30 cellular contexts compared by ENCODE assay signal in genomic region chr11:111459506-111460270, GRCh38. TPM values are rescaled to one million over a fixed set of nuclear protein-coding genes. Genes with fewer than 3 reads are reported as not detected.
DNase-seq lines count a peak whose midpoint lies in the region; ATAC-seq, FAIRE-seq and TF ChIP-seq lines count a peak whose summit lies in the region.
"Had no signal": no experiment of that assay in that cellular context is flagged by ENCODE, and none has a peak within 500 bp of the region (broad histone marks: within the 10 kb centered on the region; RNA-seq: fewer than 3 reads in every experiment).

No MANE protein-coding gene starts in this region.

- TF ChIP-seq EP300 in HepG2 (IDR thresholded peaks at IDR 0.05; ENCODE audit: low read depth in 2 of 2, low read length in 2 of 2), result no peak
- TF ChIP-seq EP300 in HepG2 (CRISPR knock-in tag; IDR thresholded peaks at IDR 0.05; ENCODE audit: borderline replicate concordance), result no peak

- ATAC-seq in HepG2 (peak; percentile 55), right lobe of liver (no peak), GM21447 (IDR thresholded peaks at IDR 0.05; ENCODE audit: unreplicated experiment) (no peak)
- ATAC-seq in stimulated activated naive B cell treated with anti-CD40 and anti-IgM and Interleukin-4, amounts not matched to agents 10 μg/mL and 1 μg/mL and 100 μg/mL, for 72 hours (replicated peaks), result no peak
- ATAC-seq in activated CD4-positive, CD25-positive, alpha-beta regulatory T cell treated with anti-CD3 and anti-CD28 coated beads, Interleukin-2, amount 50 U/mL, for 24 hours, result no peak
- ATAC-seq: activated T-cell treated with anti-CD3 and anti-CD28 coated beads, Interleukin-2, amount 50 U/mL, for 72 hours; left ventricle myocardium superior; stimulated activated naive CD8-positive, alpha-beta T cell treated with anti-CD3 and anti-CD28 coated beads, Interleukin-15, amount 100 ng/mL, for 72 hours had no signal

- in situ Hi-C loops in HepG2 (cut with HindIII; ENCODE audit: extremely low pct_ligation_motif_present, low pct_unique_long_range_greater_than_20kb), result loop anchor here (10.0 kb wide), 1 partner anchor 375 kb away; no protein-coding TSS in a partner anchor

- H3K27me3 Mint-ChIP-seq in stimulated activated naive B cell treated with anti-CD40 and anti-IgM and Interleukin-4, amounts not matched to agents 10 μg/mL and 1 μg/mL and 100 μg/mL, for 72 hours, result peaks cover 58 to 61% of the 10 kb centered on the region in 2 donors

- no peaks in the 10 kb centered on the region for H4K20me1 ChIP-seq in HepG2 (ENCODE audit: insufficient read depth, low read length)
- H4K20me1 ChIP-seq: BLaER1 treated with 17β-estradiol and CSF1 and Interleukin-3, amounts not matched to agents 10 nM and 100 nM had no signal

- peaks cover 0 to 2% of the 10 kb centered on the region in 2 donors for H3K4me1 Mint-ChIP-seq in stimulated activated naive B cell treated with anti-CD40 and anti-IgM and Interleukin-4, amounts not matched to agents 10 μg/mL and 1 μg/mL and 100 μg/mL, for 72 hours
- H3K4me1 Mint-ChIP-seq: naive B cell had no signal

- H3K36me3 Mint-ChIP-seq in stimulated activated naive B cell treated with anti-CD40 and anti-IgM and Interleukin-4, amounts not matched to agents 10 μg/mL and 1 μg/mL and 100 μg/mL, for 72 hours, result no peaks in the 10 kb centered on the region
- H3K36me3 Mint-ChIP-seq: brain, naive B cell had no signal

- TF ChIP-seq CTCF in HepG2 (CRISPR knock-in tag; IDR thresholded peaks at IDR 0.05), result 0 out of 2 replicates have a peak, but pooled peaks have one; percentile 9
- no peak for TF ChIP-seq CTCF in right lobe of liver (IDR thresholded peaks at IDR 0.05)
- peak; percentile 7 for TF ChIP-seq CTCF in choroid plexus epithelial cell (conservative IDR thresholded peaks at IDR 0.05; ENCODE audit: low read depth, low read length)
- no peak for TF ChIP-seq CTCF in dorsolateral prefrontal cortex (IDR thresholded peaks at IDR 0.05 in 54 of 56, conservative IDR thresholded peaks at IDR 0.05 in 2 of 56; ENCODE audit: low read depth in 1 of 56, partially characterized antibody in 56 of 56)

- no peak overlapping the region for H2AFZ ChIP-seq in HepG2 (ENCODE audit: low read length)

- intact Hi-C loops in HepG2 (cut with micrococcal nuclease; ENCODE audit: unreplicated experiment) (loop anchor here (5.0 kb wide), 1 partner anchor 123 kb away; no protein-coding TSS in a partner anchor), right lobe of liver (cut with DNase I) (no loop called here), dorsolateral prefrontal cortex (cut with DNase I) (loop anchor here (5.0 to 10.0 kb wide), 6 partner anchors 53 to 385 kb away; partner anchors contain the start of genes BTG4 (in 1 of the 2), HOATZ (in 1 of the 2) and LAYN (in 1 of the 2))

- POLR2A ChIA-PET in HepG2 (lab: Yijun Ruan, JAX), result no interaction called here

- H3K27ac ChIP-seq in HepG2 (ENCODE audit: extremely low read length, insufficient read depth, low read length) (no peak overlapping the region), right lobe of liver (no peak overlapping the region), dorsolateral prefrontal cortex (no peak overlapping the region)
- H3K27ac ChIP-seq: BLaER1 treated with 17β-estradiol and CSF1 and Interleukin-3, amounts not matched to agents 10 nM and 100 nM; esophagus squamous epithelium; RWPE1 had no signal

- H3K27ac Mint-ChIP-seq in stimulated activated naive B cell treated with anti-CD40 and anti-IgM and Interleukin-4, amounts not matched to agents 10 μg/mL and 1 μg/mL and 100 μg/mL, for 72 hours, result no peak overlapping the region
- H3K27ac Mint-ChIP-seq: activated T-cell treated with anti-CD3 and anti-CD28 coated beads, Interleukin-2, amount 50 U/mL, for 72 hours; naive B cell; stimulated activated naive CD8-positive, alpha-beta T cell treated with anti-CD3 and anti-CD28 coated beads, Interleukin-15, amount 100 ng/mL, for 72 hours had no signal

- TF ChIP-seq POLR2A in HepG2 (IDR thresholded peaks at IDR 0.05; ENCODE audit: insufficient read depth in 1 of 2, low read depth in 2 of 2, low read length in 2 of 2) (no peak), right lobe of liver (IDR thresholded peaks at IDR 0.05) (no peak)

- no peak overlapping the region for H3K4me3 Mint-ChIP-seq in stimulated activated naive B cell treated with anti-CD40 and anti-IgM and Interleukin-4, amounts not matched to agents 10 μg/mL and 1 μg/mL and 100 μg/mL, for 72 hours
- H3K4me3 Mint-ChIP-seq: activated T-cell treated with anti-CD3 and anti-CD28 coated beads, Interleukin-2, amount 50 U/mL, for 72 hours; brain; naive B cell; stimulated activated naive CD8-positive, alpha-beta T cell treated with anti-CD3 and anti-CD28 coated beads, Interleukin-15, amount 100 ng/mL, for 72 hours had no signal

- H3K9ac ChIP-seq in HepG2 (ENCODE audit: insufficient read depth, low read depth, low read length), result no peak overlapping the region
- H3K9ac ChIP-seq: BLaER1 treated with 17β-estradiol and CSF1 and Interleukin-3, amounts not matched to agents 10 nM and 100 nM had no signal

- DNase-seq in HepG2 (ENCODE audit: low spot score) (peak; percentile 37), right lobe of liver (no peak), choroid plexus epithelial cell (ENCODE audit: low read depth) (no peak), iPS-NIHi7 (ENCODE audit: extremely low spot score) (peak; percentile 45), dorsolateral prefrontal cortex (no peak)
- DNase-seq in stimulated activated naive B cell treated with anti-CD40 and anti-IgM and Interleukin-4, amounts not matched to agents 10 μg/mL and 1 μg/mL and 100 μg/mL, for 72 hours, result no peak
- DNase-seq: activated CD4-positive, alpha-beta T cell treated with anti-CD3 and anti-CD28 coated beads for 1 hour; activated naive CD4-positive, alpha-beta T cell; activated T-cell treated with anti-CD3 and anti-CD28 coated beads, Interleukin-2, amount 50 U/mL, for 72 hours; DMS79; esophagus squamous epithelium; GDM1; hypothalamus; left ventricle myocardium superior; naive B cell; NCI-H146; NCI-H446; NCI-H82; occipital lobe; stimulated activated naive CD8-positive, alpha-beta T cell treated with anti-CD3 and anti-CD28 coated beads, Interleukin-15, amount 100 ng/mL, for 72 hours had no signal

- no peaks in the 10 kb centered on the region for H3K9me3 Mint-ChIP-seq in stimulated activated naive B cell treated with anti-CD40 and anti-IgM and Interleukin-4, amounts not matched to agents 10 μg/mL and 1 μg/mL and 100 μg/mL, for 72 hours
- H3K9me3 Mint-ChIP-seq: activated T-cell treated with anti-CD3 and anti-CD28 coated beads, Interleukin-2, amount 50 U/mL, for 72 hours; brain; naive B cell; stimulated activated naive CD8-positive, alpha-beta T cell treated with anti-CD3 and anti-CD28 coated beads, Interleukin-15, amount 100 ng/mL, for 72 hours had no signal

- CTCF ChIA-PET in HepG2 (lab: Yijun Ruan, JAX; ENCODE audit: low intra/inter-chr PET ratio, low total read pairs), result no interaction called here

- H3K27me3 ChIP-seq in HepG2 (ENCODE audit: control insufficient read depth in 1 of 2, insufficient read depth in 2 of 2, low read length in 2 of 2) (peaks cover 6 to 37% of the 10 kb centered on the region in 2 experiments), right lobe of liver (no peaks in the 10 kb centered on the region), dorsolateral prefrontal cortex (peaks cover 0 to 10% (median 0%) of the 10 kb centered on the region in 45 donors)
- H3K27me3 ChIP-seq: BLaER1 treated with 17β-estradiol and CSF1 and Interleukin-3, amounts not matched to agents 10 nM and 100 nM had no signal

- BruUV-seq in HepG2 (replicated peaks; lab: Mats Ljungman, UMichigan), result no TSS peak

- 3% methylated on average over 4 of the region's 9 CpGs for WGBS in HepG2 (ENCODE audit: low lambda C conversion rate)
- WGBS in right lobe of liver (ENCODE audit: insufficient coverage, low coverage, low lambda C conversion rate, missing lambda C conversion rate), result 58% methylated on average over 3 of the region's 9 CpGs

- no peak for TF ChIP-seq RAD21 in HepG2 (CRISPR knock-in tag; IDR thresholded peaks at IDR 0.05)

- 0 out of 2 replicates have a peak overlapping the region, but pooled peaks have one; percentile 1 for H3K4me2 ChIP-seq in HepG2 (ENCODE audit: low read depth, low read length)
- H3K4me2 ChIP-seq: BLaER1 treated with 17β-estradiol and CSF1 and Interleukin-3, amounts not matched to agents 10 nM and 100 nM had no signal

- H3K9me3 ChIP-seq in HepG2 (ENCODE audit: low read length), result no peaks in the 10 kb centered on the region
- H3K9me3 ChIP-seq in right lobe of liver, result no peaks in the 10 kb centered on the region
- H3K9me3 ChIP-seq: BLaER1 treated with 17β-estradiol and CSF1 and Interleukin-3, amounts not matched to agents 10 nM and 100 nM; esophagus squamous epithelium; HAP-1 had no signal

- H3K4me3 ChIP-seq in HepG2 (replicated peaks in 1 of 3; ENCODE audit: insufficient read depth in 1 of 3, low read depth in 2 of 3, low read length in 3 of 3) (no peak overlapping the region), right lobe of liver (no peak overlapping the region), choroid plexus epithelial cell (ENCODE audit: low read depth, low read length) (no peak overlapping the region), dorsolateral prefrontal cortex (no peak overlapping the region)
- H3K4me3 ChIP-seq: BLaER1 treated with 17β-estradiol and CSF1 and Interleukin-3, amounts not matched to agents 10 nM and 100 nM; esophagus squamous epithelium; HAP-1 had no signal

- no peak for FAIRE-seq in HepG2 (lab: Jason Lieb, UNC)
- FAIRE-seq: islet of Langerhans had no signal

- H3K36me3 ChIP-seq in HepG2 (replicated peaks in 1 of 2; ENCODE audit: control insufficient read depth in 1 of 2, insufficient read depth in 2 of 2, low read length in 2 of 2) (no peaks in the 10 kb centered on the region), right lobe of liver (no peaks in the 10 kb centered on the region)
- H3K36me3 ChIP-seq: BLaER1 treated with 17β-estradiol and CSF1 and Interleukin-3, amounts not matched to agents 10 nM and 100 nM; esophagus squamous epithelium; HAP-1 had no signal

- H3K4me1 ChIP-seq in HepG2 (ENCODE audit: insufficient read depth, low read length) (peaks cover 22% of the 10 kb centered on the region), right lobe of liver (no peaks in the 10 kb centered on the region)
- H3K4me1 ChIP-seq: BLaER1 treated with 17β-estradiol and CSF1 and Interleukin-3, amounts not matched to agents 10 nM and 100 nM; HAP-1 had no signal

- H3K79me2 ChIP-seq in HepG2 (ENCODE audit: insufficient read depth, low read length), result no peaks in the 10 kb centered on the region

RNA-seq across cellular contexts. Expression of gene BTG4, which starts 52.5 kb away (rescaled TPM):
- total RNA-seq in HepG2 (2016; rRNA removed; fragmentation: Illumina TruSeq; extraction: Trizol) (not detected in 2 replicates), right lobe of liver (not detected), dorsolateral prefrontal cortex (1 to 10 TPM in 2 of 120 experiments, under 1 TPM in 9, not detected in 109; 0.29 to 1.1 (median 0.64) TPM)
- total RNA-seq in HepG2 (2016; cell fraction: cytosol; rRNA removed; fragmentation: Illumina TruSeq; extraction: Trizol; ENCODE audit: low read depth), result not detected in 2 replicates
- not detected in 2 replicates for total RNA-seq in HepG2 (2016; cell fraction: insoluble cytoplasmic fraction; rRNA removed; fragmentation: Illumina TruSeq; extraction: Trizol)
- total RNA-seq in HepG2 (2016; cell fraction: membrane; rRNA removed; fragmentation: Illumina TruSeq; extraction: Trizol), result not detected in 2 replicates
- total RNA-seq in HepG2 (2016; cell fraction: nucleus; rRNA removed; fragmentation: Illumina TruSeq; extraction: Trizol), result not detected in 2 replicates
- not detected in 2 replicates for polyA plus RNA-seq in HepG2 (2011; rRNA removed)
- not detected in 2 replicates for polyA plus RNA-seq in HepG2 (2011; cell fraction: cytosol; rRNA removed)
- not detected in 2 replicates for polyA plus RNA-seq in HepG2 (2011; cell fraction: nucleus; rRNA removed)
- polyA plus RNA-seq in HepG2 (2012), result not detected in 2 replicates
- not detected in 2 replicates for polyA plus RNA-seq in HepG2 (2016; cell fraction: cytosol; fragmentation: Illumina TruSeq; extraction: Trizol; ENCODE audit: low read depth)
- polyA plus RNA-seq in HepG2 (2016; cell fraction: insoluble cytoplasmic fraction; fragmentation: Illumina TruSeq; extraction: Trizol; ENCODE audit: low read depth), result not detected in 2 replicates
- not detected in 2 replicates for polyA plus RNA-seq in HepG2 (2016; cell fraction: membrane; fragmentation: Illumina TruSeq; extraction: Trizol; ENCODE audit: low read depth)
- not detected in 2 replicates for polyA plus RNA-seq in HepG2 (2016; cell fraction: nucleus; fragmentation: Illumina TruSeq; extraction: Trizol; ENCODE audit: insufficient read depth, low read depth)
- polyA minus RNA-seq in HepG2 (2011; rRNA and poly(A)+ RNA removed; ENCODE audit: low replicate concordance), result not detected in 2 replicates
- not detected in 2 replicates for polyA minus RNA-seq in HepG2 (2011; cell fraction: cytosol; rRNA and poly(A)+ RNA removed)
- polyA minus RNA-seq in HepG2 (2011; cell fraction: nucleus; rRNA and poly(A)+ RNA removed), result not detected in 2 replicates
- total RNA-seq: esophagus squamous epithelium; left ventricle myocardium superior; occipital lobe; SK-MEL-5; skeletal muscle tissue; T-helper 1 cell treated with Interleukin-12 subunit alpha and Interleukin-12 subunit beta and Interleukin-4 antibody, amounts not matched to agents 30 ng/mL and 1 ng/mL, for 36 hours had no signal

RNA-seq across cellular contexts. Expression of gene HOATZ, which starts 54.9 kb away (rescaled TPM):
- total RNA-seq in HepG2 (2016; rRNA removed; fragmentation: Illumina TruSeq; extraction: Trizol), result not detected in 2 replicates
- not detected in 2 replicates for total RNA-seq in HepG2 (2016; cell fraction: cytosol; rRNA removed; fragmentation: Illumina TruSeq; extraction: Trizol; ENCODE audit: low read depth)
- not detected in 2 replicates for total RNA-seq in HepG2 (2016; cell fraction: insoluble cytoplasmic fraction; rRNA removed; fragmentation: Illumina TruSeq; extraction: Trizol)
- total RNA-seq in HepG2 (2016; cell fraction: membrane; rRNA removed; fragmentation: Illumina TruSeq; extraction: Trizol), result not detected in 2 replicates
- total RNA-seq in HepG2 (2016; cell fraction: nucleus; rRNA removed; fragmentation: Illumina TruSeq; extraction: Trizol), result not detected in 2 replicates
- not detected in 2 replicates for polyA plus RNA-seq in HepG2 (2011; rRNA removed)
- not detected in 2 replicates for polyA plus RNA-seq in HepG2 (2011; cell fraction: cytosol; rRNA removed)
- not detected in 2 replicates for polyA plus RNA-seq in HepG2 (2011; cell fraction: nucleus; rRNA removed)
- not detected in 2 replicates for polyA plus RNA-seq in HepG2 (2012)
- polyA plus RNA-seq in HepG2 (2016; cell fraction: cytosol; fragmentation: Illumina TruSeq; extraction: Trizol; ENCODE audit: low read depth), result not detected in 2 replicates
- not detected in 2 replicates for polyA plus RNA-seq in HepG2 (2016; cell fraction: insoluble cytoplasmic fraction; fragmentation: Illumina TruSeq; extraction: Trizol; ENCODE audit: low read depth)
- not detected in 2 replicates for polyA plus RNA-seq in HepG2 (2016; cell fraction: membrane; fragmentation: Illumina TruSeq; extraction: Trizol; ENCODE audit: low read depth)
- polyA plus RNA-seq in HepG2 (2016; cell fraction: nucleus; fragmentation: Illumina TruSeq; extraction: Trizol; ENCODE audit: insufficient read depth, low read depth), result not detected in 2 replicates
- polyA minus RNA-seq in HepG2 (2011; rRNA and poly(A)+ RNA removed; ENCODE audit: low replicate concordance), result not detected in 2 replicates
- polyA minus RNA-seq in HepG2 (2011; cell fraction: cytosol; rRNA and poly(A)+ RNA removed), result not detected in 2 replicates
- polyA minus RNA-seq in HepG2 (2011; cell fraction: nucleus; rRNA and poly(A)+ RNA removed), result not detected in 2 replicates
- total RNA-seq in right lobe of liver, result not detected
- 1 to 10 TPM in 2 of 120 experiments, under 1 TPM in 2, not detected in 116; 0.25 to 1.2 (median 0.84) TPM for total RNA-seq in dorsolateral prefrontal cortex
- total RNA-seq: activated T-cell treated with anti-CD3 and anti-CD28 coated beads, Interleukin-2, amount 50 U/mL, for 72 hours; esophagus squamous epithelium; left ventricle myocardium superior; occipital lobe; SK-MEL-5; skeletal muscle tissue; T-helper 1 cell treated with Interleukin-12 subunit alpha and Interleukin-12 subunit beta and Interleukin-4 antibody, amounts not matched to agents 30 ng/mL and 1 ng/mL, for 36 hours had no signal

Comparison
In these comparisons a context has a peak if more than half of its experiments do, and no peak if none do; other contexts are left out.
1. DNase-seq: peak in HepG2 (single experiment) and iPS-NIHi7 (single experiment); none in right lobe of liver (0 of 3), choroid plexus epithelial cell (single experiment), stimulated activated naive B cell treated with anti-CD40 and anti-IgM and Interleukin-4, amounts not matched to agents 10 μg/mL and 1 μg/mL and 100 μg/mL, for 72 hours (single experiment) and dorsolateral prefrontal cortex (0 of 10).
2. CTCF ChIP-seq: peak in HepG2 (single experiment) and choroid plexus epithelial cell (single experiment); none in right lobe of liver (0 of 4) and dorsolateral prefrontal cortex (0 of 56).
3. intact Hi-C loops: an anchor here in HepG2 (5.0 kb wide) and dorsolateral prefrontal cortex (5.0 to 10.0 kb wide); none called in right lobe of liver.